In genomic region chr11:120766318-120766717, GRCh38 we compare ENCODE assay signal across 22 cellular contexts.
"Had no signal": no experiment of that assay in that cellular context is flagged by ENCODE, and none has a peak within 500 bp of the region (broad histone marks: within the 10 kb centered on the region; RNA-seq: fewer than 3 reads in every experiment).

No MANE protein-coding gene starts in this region.

- H3K4me3 Mint-ChIP-seq: dendritic cell treated with granulocyte-macrophage colony-stimulating factor and Interleukin-4, amounts not matched to agents 40 ng/mL and 50 ng/mL, for 4 days; effector memory CD8-positive, alpha-beta T cell; endodermal cell; mesothelial cell of epicardium had no signal

- H3K27me3 ChIP-seq: colonic mucosa had no signal

- H3K4me1 Mint-ChIP-seq: endodermal cell, mesothelial cell of epicardium had no signal

- H3K36me3 Mint-ChIP-seq: mesothelial cell of epicardium had no signal

- H3K27ac ChIP-seq: colonic mucosa, epithelial cell of prostate, foreskin keratinocyte, gastroesophageal sphincter, heart right ventricle, left ventricle myocardium inferior, lower lobe of right lung had no signal

- H3K4me3 ChIP-seq: colonic mucosa, gastroesophageal sphincter, heart right ventricle, left ventricle myocardium inferior, lower lobe of right lung, mucosa of descending colon had no signal

- H3K36me3 ChIP-seq: colonic mucosa, gastroesophageal sphincter, heart right ventricle, left ventricle myocardium inferior, lower lobe of right lung had no signal

- H3K9me3 ChIP-seq: colonic mucosa, lower lobe of right lung had no signal

- H3K4me1 ChIP-seq: colonic mucosa, foreskin keratinocyte, gastroesophageal sphincter, heart right ventricle, left ventricle myocardium inferior, lower lobe of right lung had no signal

- H3K27ac Mint-ChIP-seq: dendritic cell treated with granulocyte-macrophage colony-stimulating factor and Interleukin-4, amounts not matched to agents 40 ng/mL and 50 ng/mL, for 4 days; effector memory CD8-positive, alpha-beta T cell; endodermal cell; mesothelial cell of epicardium had no signal

- H3K9me3 Mint-ChIP-seq: effector memory CD8-positive, alpha-beta T cell had no signal

- DNase-seq: cerebellar nuclear complex; colonic mucosa; cortex of kidney; effector CD8-positive, alpha-beta T cell; effector memory CD8-positive, alpha-beta T cell; endodermal cell; erythroblast; foreskin keratinocyte; glutamatergic neuron; heart right ventricle; hippocampal formation; kidney; kidney glomerular epithelial cell; left colon; left ventricle myocardium inferior; lower lobe of right lung; mesenchymal stem cell; mucosa of descending colon had no signal
